ENCODE assay signal across 1 cellular context in genomic region chr7:30478349-30479228, GRCh38.
TF ChIP-seq lines count a peak whose summit lies in the region.

Gene NOD1 (minus strand): TSS chr7:30478784. CDS start chr7:30456921, 21,863 bp downstream.

TF ChIP-seq in WTC11, 78 proteins besides CTCF, POLR2A, EP300 and RAD21 (continued from another document):
- no peak for TF ChIP-seq AFF4 (CRISPR knock-in tag; IDR thresholded peaks at IDR 0.05; ENCODE audit: borderline replicate concordance)
- no peak for TF ChIP-seq ZNF423 (CRISPR knock-in tag; IDR thresholded peaks at IDR 0.05)
- TF ChIP-seq IRF1 (CRISPR knock-in tag; IDR thresholded peaks at IDR 0.05), result peak; percentile 52; the same call in 1 of the 2 replicates
- no peak for TF ChIP-seq NFYB (CRISPR knock-in tag; conservative IDR thresholded peaks at IDR 0.05; ENCODE audit: low read depth)
- no peak for TF ChIP-seq GTF2I (CRISPR knock-in tag; conservative IDR thresholded peaks at IDR 0.05)
- TF ChIP-seq FOXP4 (CRISPR knock-in tag; IDR thresholded peaks at IDR 0.05), result peak; percentile 77; the same call in 1 of the 2 replicates
- TF ChIP-seq OVOL2 (CRISPR knock-in tag; IDR thresholded peaks at IDR 0.05; ENCODE audit: borderline replicate concordance), result no peak
- peak; percentile 77; the same call in 1 of the 2 replicates for TF ChIP-seq RELA (CRISPR knock-in tag; IDR thresholded peaks at IDR 0.05; ENCODE audit: borderline replicate concordance)
- peak; percentile 75 for TF ChIP-seq SP1 (CRISPR knock-in tag; conservative IDR thresholded peaks at IDR 0.05)
- 0 out of 2 replicates have a peak, but pooled peaks have one; percentile 32 for TF ChIP-seq E2F1 (CRISPR knock-in tag; IDR thresholded peaks at IDR 0.05)
- TF ChIP-seq SMAD3 (CRISPR knock-in tag; IDR thresholded peaks at IDR 0.05; ENCODE audit: borderline replicate concordance), result peak; percentile 45; the same call in 1 of the 2 replicates
- no peak for TF ChIP-seq ZSCAN18 (CRISPR knock-in tag; IDR thresholded peaks at IDR 0.05)
- TF ChIP-seq STAT6 (CRISPR knock-in tag; conservative IDR thresholded peaks at IDR 0.05; ENCODE audit: low read depth), result no peak
- 0 out of 2 replicates have a peak, but pooled peaks have one; percentile 39 for TF ChIP-seq ATF1 (CRISPR knock-in tag; IDR thresholded peaks at IDR 0.05)
- TF ChIP-seq JAZF1 (CRISPR knock-in tag; IDR thresholded peaks at IDR 0.05), result no peak
- TF ChIP-seq ZNF396 (CRISPR knock-in tag; IDR thresholded peaks at IDR 0.05; ENCODE audit: borderline replicate concordance), result no peak
- no peak for TF ChIP-seq NR1H2 (CRISPR knock-in tag; IDR thresholded peaks at IDR 0.05)
- TF ChIP-seq IRF2 (CRISPR knock-in tag; IDR thresholded peaks at IDR 0.05; ENCODE audit: borderline replicate concordance, low read depth), result no peak
- no peak for TF ChIP-seq ERG (CRISPR knock-in tag; IDR thresholded peaks at IDR 0.05)
- TF ChIP-seq ZBTB43 (CRISPR knock-in tag; IDR thresholded peaks at IDR 0.05), result peak; percentile 79
- TF ChIP-seq ZNF219 (CRISPR knock-in tag; IDR thresholded peaks at IDR 0.05; ENCODE audit: borderline replicate concordance), result no peak
- peak; percentile 91 for TF ChIP-seq HMGXB4 (CRISPR knock-in tag; IDR thresholded peaks at IDR 0.05)
- TF ChIP-seq ZNF416 (CRISPR knock-in tag; IDR thresholded peaks at IDR 0.05), result no peak
- TF ChIP-seq SOX15 (CRISPR knock-in tag; IDR thresholded peaks at IDR 0.05), result no peak
